In the genomic region with DNA sequence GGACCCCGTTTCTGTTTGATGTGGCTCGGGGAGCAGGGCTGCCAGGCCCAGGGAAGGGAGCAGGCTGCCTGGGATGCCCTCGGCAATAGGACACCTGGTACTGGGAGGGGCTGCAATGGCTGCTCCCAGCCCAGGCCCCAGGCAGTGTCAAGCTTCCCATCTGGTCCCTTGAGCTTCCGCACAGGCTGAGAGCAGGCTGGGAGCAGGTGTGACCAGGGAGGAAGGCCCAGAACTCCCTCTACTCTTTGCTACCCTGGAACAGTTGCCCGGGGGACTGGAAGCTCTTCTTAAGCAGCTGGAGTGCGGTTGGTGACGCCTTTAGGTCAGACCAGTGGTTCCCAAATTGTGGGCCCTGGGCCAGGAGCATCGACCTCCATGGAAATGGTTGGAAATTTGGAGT, we compare ENCODE assay signal across 24 cellular contexts.
DNase-seq lines count a peak whose midpoint lies in the region; ATAC-seq and TF ChIP-seq lines count a peak whose summit lies in the region.
"Had no signal": no experiment of that assay in that cellular context is flagged by ENCODE, and none has a peak within 500 bp of the region (broad histone marks: within the 10 kb centered on the region; RNA-seq: fewer than 3 reads in every experiment).

No MANE protein-coding gene starts in this region.

- no peak overlapping the region for H2BK120ac ChIP-seq in mesenchymal stem cell (ENCODE audit: low read depth, low read length)

- no peak overlapping the region for H2AFZ ChIP-seq in mesenchymal stem cell (ENCODE audit: low read depth, low read length)

- H3K4me3 ChIP-seq in upper lobe of right lung (no peak overlapping the region), adrenal gland (no peak overlapping the region), mesenchymal stem cell (ENCODE audit: insufficient read depth in 1 of 2, low read depth in 1 of 2, low read length in 2 of 2) (no peak overlapping the region)
- H3K4me3 ChIP-seq: BLaER1, ovary, suprapubic skin, vagina had no signal

- H3K14ac ChIP-seq in mesenchymal stem cell (ENCODE audit: low read length in 2 of 2) = no peak overlapping the region

- no peak overlapping the region for H4K8ac ChIP-seq in mesenchymal stem cell (ENCODE audit: low read length)

- H3K23ac ChIP-seq in mesenchymal stem cell (ENCODE audit: low read length in 2 of 2) = no peak overlapping the region

- H3K4ac ChIP-seq in mesenchymal stem cell (ENCODE audit: low read depth in 1 of 2, low read length in 2 of 2) = no peak overlapping the region

- H2BK12ac ChIP-seq in mesenchymal stem cell (ENCODE audit: low read length in 2 of 2) = no peak overlapping the region

- H3K4me1 ChIP-seq in foreskin keratinocyte = no peaks in the 10 kb centered on the region
- no peaks in the 10 kb centered on the region for H3K4me1 ChIP-seq in upper lobe of right lung
- peaks cover 0 to 3% of the 10 kb centered on the region in 2 donors for H3K4me1 ChIP-seq in adrenal gland (replicated peaks in 1 of 2)
- peaks cover 15% of the 10 kb centered on the region for H3K4me1 ChIP-seq in mesenchymal stem cell (ENCODE audit: control insufficient read depth, insufficient read depth, low read depth, low read length)
- H3K4me1 ChIP-seq: vagina had no signal

- intact Hi-C loops in upper lobe of right lung (cut with DNase I) (no loop called here), adrenal gland (cut with DNase I) (no loop called here)

- no peaks in the 10 kb centered on the region for H3K79me1 ChIP-seq in mesenchymal stem cell (replicated peaks; ENCODE audit: low read length, poor library complexity, severe bottlenecking)

- no peak overlapping the region for H2AK5ac ChIP-seq in mesenchymal stem cell (ENCODE audit: low read length, severe bottlenecking)

- DNase-seq in NCI-H82 (lab: John Stamatoyannopoulos, UW) (peak; percentile 55), NCI-H82 treated with DMSO at 0.1 percent for 48 hours (lab: John Stamatoyannopoulos, UW; ENCODE audit: unreplicated experiment) (no peak), NCI-H510A (lab: John Stamatoyannopoulos, UW) (peak; percentile 57), foreskin keratinocyte (no peak), upper lobe of right lung (peak; percentile 45), adrenal gland (no peak), NCI-H446 (lab: John Stamatoyannopoulos, UW) (no peak), mesenchymal stem cell (no peak)
- DNase-seq: activated CD4-positive, CD25-positive, alpha-beta regulatory T cell treated with anti-CD3 and anti-CD28 coated beads, Interleukin-2, amount 50 U/mL, for 72 hours; activated T-cell treated with anti-CD3 and anti-CD28 coated beads, Interleukin-2, amount 50 U/mL, for 4 hours; COR-L47; effector CD8-positive, alpha-beta T cell; erythroblast; foreskin fibroblast; naive thymus-derived CD8-positive, alpha-beta T cell; NCI-H1930; NCI-H748 treated with DMSO at 0.1 percent for 48 hours; stimulated activated CD4-positive, alpha-beta T cell treated with anti-CD3 and anti-CD28 coated beads, Interleukin-4, amount 100 ng/mL, for 24 hours; stimulated activated naive B cell treated with anti-CD40 and anti-IgM and Interleukin-4, amounts not matched to agents 10 μg/mL and 1 μg/mL and 100 μg/mL, for 72 hours had no signal

- H3K27me3 ChIP-seq in foreskin keratinocyte (peaks cover 13% of the 10 kb centered on the region), upper lobe of right lung (no peaks in the 10 kb centered on the region), adrenal gland (no peaks in the 10 kb centered on the region), mesenchymal stem cell (ENCODE audit: control insufficient read depth in 1 of 2, insufficient read depth in 1 of 2, low read length in 2 of 2) (peaks cover 0 to 8% of the 10 kb centered on the region in 2 experiments)
- H3K27me3 ChIP-seq: BLaER1, ovary, suprapubic skin, vagina had no signal

- H2BK15ac ChIP-seq in mesenchymal stem cell (ENCODE audit: low read depth, poor library complexity, severe bottlenecking) = no peak overlapping the region

- TF ChIP-seq POLR2A in adrenal gland (IDR thresholded peaks at IDR 0.05) = no peak

- H3K9me3 ChIP-seq in upper lobe of right lung (no peaks in the 10 kb centered on the region), adrenal gland (replicated peaks in 1 of 3) (no peaks in the 10 kb centered on the region), mesenchymal stem cell (ENCODE audit: control insufficient read depth, low read length) (no peaks in the 10 kb centered on the region)
- H3K9me3 ChIP-seq: BLaER1, ovary, suprapubic skin, vagina had no signal

- no peak overlapping the region for H3K9ac ChIP-seq in mesenchymal stem cell (ENCODE audit: low read length)
- H3K9ac ChIP-seq: BLaER1 had no signal

- H4K91ac ChIP-seq in mesenchymal stem cell (ENCODE audit: low read length) = no peak overlapping the region

- H3K4me2 ChIP-seq in mesenchymal stem cell (ENCODE audit: low read length, poor library complexity, severe bottlenecking) = no peak overlapping the region
- H3K4me2 ChIP-seq: BLaER1 had no signal

- H3K27ac ChIP-seq in foreskin keratinocyte (no peak overlapping the region), upper lobe of right lung (no peak overlapping the region), adrenal gland (no peak overlapping the region), mesenchymal stem cell (ENCODE audit: low read length, poor library complexity, severe bottlenecking) (no peak overlapping the region)
- H3K27ac ChIP-seq: BLaER1, ovary, suprapubic skin, vagina had no signal

- 78 to 92% (median 83%) methylated on average over 6 to 8 of the region's 8 CpGs for WGBS in adrenal gland, 4 donors
- WGBS in mesenchymal stem cell = 85% methylated on average over 8 of the region's 8 CpGs

- TF ChIP-seq CTCF in foreskin keratinocyte (conservative IDR thresholded peaks at IDR 0.05) (no peak), upper lobe of right lung (IDR thresholded peaks at IDR 0.05) (no peak), adrenal gland (IDR thresholded peaks at IDR 0.05) (no peak)

- H3K36me3 ChIP-seq in upper lobe of right lung (no peaks in the 10 kb centered on the region), adrenal gland (replicated peaks in 1 of 2) (no peaks in the 10 kb centered on the region), mesenchymal stem cell (ENCODE audit: control insufficient read depth in 1 of 2, insufficient read depth in 2 of 2, low read depth in 1 of 2, low read length in 2 of 2) (no peaks in the 10 kb centered on the region)
- H3K36me3 ChIP-seq: BLaER1, ovary, suprapubic skin, vagina had no signal

- ATAC-seq in foreskin keratinocyte (peak; percentile 24), upper lobe of right lung (no peak)
- ATAC-seq: activated T-cell treated with anti-CD3 and anti-CD28 coated beads, Interleukin-2, amount 50 U/mL, for 4 hours; HCT116; naive thymus-derived CD8-positive, alpha-beta T cell; stimulated activated naive B cell treated with anti-CD40 and anti-IgM and Interleukin-4, amounts not matched to agents 10 μg/mL and 1 μg/mL and 100 μg/mL, for 72 hours had no signal

- H3K18ac ChIP-seq in mesenchymal stem cell (ENCODE audit: low read depth in 1 of 2, low read length in 2 of 2) = no peak overlapping the region

- no peak overlapping the region for H2BK5ac ChIP-seq in mesenchymal stem cell (ENCODE audit: low read depth, low read length, poor library complexity, severe bottlenecking)

Comparison
In these comparisons a context has a peak if more than half of its experiments do, and no peak if none do; other contexts are left out.
1. DNase-seq: peak in NCI-H82 (single experiment), NCI-H510A (single experiment) and upper lobe of right lung (single experiment); none in NCI-H82 treated with DMSO at 0.1 percent for 48 hours (single experiment), foreskin keratinocyte (0 of 2), adrenal gland (0 of 7), NCI-H446 (0 of 2) and mesenchymal stem cell (single experiment).